In genomic region chr9:111271481-111272080, GRCh38 we compare ENCODE assay signal across 14 cellular contexts. TPM values are rescaled to one million over a fixed set of nuclear protein-coding genes. Genes with fewer than 3 reads are reported as not detected.
"Had no signal": no experiment of that assay in that cellular context is flagged by ENCODE, and none has a peak within 500 bp of the region (broad histone marks: within the 10 kb centered on the region; RNA-seq: fewer than 3 reads in every experiment).

No MANE protein-coding gene starts in this region.

- H3K4me3 ChIP-seq: heart left ventricle, pancreas, smooth muscle cell had no signal

- H3K27me3 ChIP-seq: heart left ventricle, pancreas had no signal

- H3K4me1 ChIP-seq: pancreas had no signal

- H3K36me3 ChIP-seq: heart left ventricle, pancreas had no signal

- ATAC-seq: activated naive CD8-positive, alpha-beta T cell treated with anti-CD3 and anti-CD28 coated beads, Interleukin-2, amount 50 U/mL, for 24 hours; effector memory CD8-positive, alpha-beta T cell; heart left ventricle; left lobe of liver; natural killer cell treated with Interleukin-12 subunit alpha and Interleukin-12 subunit beta and Interleukin-15 and Interleukin-18, amount 100 ng/mL, for 72 hours; pancreas had no signal

- H3K4me2 ChIP-seq: smooth muscle cell had no signal

- DNase-seq: activated naive CD4-positive, alpha-beta T cell treated with Interleukin-2 at 50 U/mL for 16 hours; activated naive CD8-positive, alpha-beta T cell treated with anti-CD3 and anti-CD28 coated beads, Interleukin-2, amount 50 U/mL, for 24 hours; effector memory CD8-positive, alpha-beta T cell; heart left ventricle; mammary epithelial cell; pancreas; T-helper 9 cell had no signal

- H3K9me3 ChIP-seq: heart left ventricle, pancreas had no signal

RNA-seq across cellular contexts. Expression of gene OR2K2, which starts 58.4 kb away (rescaled TPM):
- total RNA-seq: epithelial cell of proximal tubule; left lobe of liver; mammary epithelial cell; mucosa of gallbladder; natural killer cell treated with Interleukin-12 subunit alpha and Interleukin-12 subunit beta and Interleukin-15 and Interleukin-18, amount 100 ng/mL, for 72 hours; pancreas; renal cortical epithelial cell; urinary bladder had no signal
